Comparison of ENCODE assay signal across 3 cellular contexts in the genomic region with DNA sequence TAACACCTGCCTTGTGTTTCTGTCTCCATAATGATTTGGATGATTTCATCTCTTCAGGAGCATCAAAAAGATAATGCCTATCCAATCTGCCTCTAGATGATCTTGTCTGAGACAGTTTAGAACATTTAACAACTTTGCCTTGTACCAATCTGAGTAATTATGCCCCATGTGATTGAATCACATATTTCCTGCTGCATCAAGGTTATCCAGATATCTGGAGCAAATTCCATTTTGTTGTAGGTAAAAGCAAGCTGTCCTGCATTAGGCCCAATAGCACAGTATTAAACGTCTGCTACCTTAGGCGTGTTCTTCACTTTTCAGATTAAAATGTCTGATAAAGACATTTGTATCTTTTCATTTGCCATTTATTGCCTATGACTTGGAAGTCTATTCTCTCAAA.
"Had no signal": no experiment of that assay in that cellular context is flagged by ENCODE, and none has a peak within 500 bp of the region (broad histone marks: within the 10 kb centered on the region; RNA-seq: fewer than 3 reads in every experiment).

No MANE protein-coding gene starts in this region.

- ATAC-seq: GM12878 had no signal

- DNase-seq: GDM1, GF-D8 had no signal

- H3K4me3 ChIP-seq: GM12878 had no signal
